In genomic region chr1:30068787-30069472, GRCh38 we compare ENCODE assay signal across 2 cellular contexts.
TF ChIP-seq lines count a peak whose summit lies in the region.

No MANE protein-coding gene starts in this region.

TF ChIP-seq in HCT116, 20 proteins besides CTCF, POLR2A, EP300 and RAD21:
- peak; percentile 83 for TF ChIP-seq EGR1 (IDR thresholded peaks at IDR 0.05; ENCODE audit: low read depth)
- peak; percentile 37; the same call in 1 of the 2 replicates for TF ChIP-seq FOSL1 (IDR thresholded peaks at IDR 0.05; ENCODE audit: low read depth)
- TF ChIP-seq CBX3 (IDR thresholded peaks at IDR 0.05; ENCODE audit: low read depth) = 0 out of 2 replicates have a peak, but pooled peaks have one; percentile 17
- no peak for TF ChIP-seq SIN3A (IDR thresholded peaks at IDR 0.05; ENCODE audit: low read depth)
- TF ChIP-seq YY1 (IDR thresholded peaks at IDR 0.05; ENCODE audit: extremely low read depth, insufficient replicate concordance, low read depth, low read length) = no peak
- peak; percentile 10; the same call in 1 of the 2 replicates for TF ChIP-seq JUND (IDR thresholded peaks at IDR 0.05)

TF ChIP-seq in H1, 55 proteins besides CTCF, POLR2A, EP300 and RAD21:
- TF ChIP-seq EGR1 (IDR thresholded peaks at IDR 0.05; ENCODE audit: borderline replicate concordance, low read depth, low read length) (no peak), BRCA1 (IDR thresholded peaks at IDR 0.05; ENCODE audit: low read depth, low read length) (no peak), RNF2 (IDR thresholded peaks at IDR 0.05; ENCODE audit: borderline replicate concordance, low read depth, low read length, missing control alignments, poor library complexity, severe bottlenecking) (no peak), GTF2F1 (IDR thresholded peaks at IDR 0.05; ENCODE audit: borderline replicate concordance, low read depth, low read length) (no peak), RFX5 (IDR thresholded peaks at IDR 0.05; ENCODE audit: borderline replicate concordance, low read depth, low read length) (no peak), ATF3 (IDR thresholded peaks at IDR 0.05; ENCODE audit: insufficient read depth, low read depth, low read length) (no peak), KDM4A (IDR thresholded peaks at IDR 0.05; ENCODE audit: low read depth, low read length, severe bottlenecking) (no peak), TBP (IDR thresholded peaks at IDR 0.05; ENCODE audit: low read depth, low read length) (no peak), FOSL1 (IDR thresholded peaks at IDR 0.05; ENCODE audit: insufficient read depth, low read depth, low read length) (no peak), CBX8 (IDR thresholded peaks at IDR 0.05; ENCODE audit: borderline replicate concordance, low read depth, low read length) (no peak), RXRA (IDR thresholded peaks at IDR 0.05; ENCODE audit: insufficient read depth, low read depth, low read length) (no peak), SIRT6 (IDR thresholded peaks at IDR 0.05; ENCODE audit: low read length) (no peak)
